In the genomic region with DNA sequence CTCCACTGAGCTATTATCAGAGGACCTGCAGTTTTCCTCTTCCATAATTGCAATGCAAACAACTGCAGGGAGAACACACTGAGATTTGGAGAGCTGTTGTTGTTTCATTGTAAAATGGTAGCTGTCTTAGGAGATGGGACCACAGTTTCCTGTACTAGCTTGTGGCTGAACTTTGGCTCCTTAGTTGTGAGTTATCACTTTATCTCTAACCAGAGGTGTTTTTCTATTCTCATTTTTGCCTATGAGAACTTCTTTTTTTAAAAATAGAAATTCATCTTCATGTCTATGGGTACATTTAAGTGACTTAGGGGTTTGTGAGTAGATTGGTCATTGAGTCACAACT, we compare ENCODE assay signal across 1 cellular context.
TF ChIP-seq lines count a peak whose summit lies in the region.

No MANE protein-coding gene starts in this region.

TF ChIP-seq in IMR-90, 13 proteins besides CTCF, POLR2A, EP300 and RAD21 (continued from another document):
- TF ChIP-seq, protein P1, sequence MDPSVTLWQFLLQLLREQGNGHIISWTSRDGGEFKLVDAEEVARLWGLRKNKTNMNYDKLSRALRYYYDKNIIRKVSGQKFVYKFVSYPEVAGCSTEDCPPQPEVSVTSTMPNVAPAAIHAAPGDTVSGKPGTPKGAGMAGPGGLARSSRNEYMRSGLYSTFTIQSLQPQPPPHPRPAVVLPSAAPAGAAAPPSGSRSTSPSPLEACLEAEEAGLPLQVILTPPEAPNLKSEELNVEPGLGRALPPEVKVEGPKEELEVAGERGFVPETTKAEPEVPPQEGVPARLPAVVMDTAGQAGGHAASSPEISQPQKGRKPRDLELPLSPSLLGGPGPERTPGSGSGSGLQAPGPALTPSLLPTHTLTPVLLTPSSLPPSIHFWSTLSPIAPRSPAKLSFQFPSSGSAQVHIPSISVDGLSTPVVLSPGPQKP (IDR thresholded peaks at IDR 0.05; ENCODE audit: borderline replicate concordance, low read depth, low read length), result no peak
- TF ChIP-seq CHD1 (IDR thresholded peaks at IDR 0.05; ENCODE audit: low read depth, low read length) (no peak), FOS (IDR thresholded peaks at IDR 0.05; ENCODE audit: low read depth, low read length) (no peak)
